In the genomic region with DNA sequence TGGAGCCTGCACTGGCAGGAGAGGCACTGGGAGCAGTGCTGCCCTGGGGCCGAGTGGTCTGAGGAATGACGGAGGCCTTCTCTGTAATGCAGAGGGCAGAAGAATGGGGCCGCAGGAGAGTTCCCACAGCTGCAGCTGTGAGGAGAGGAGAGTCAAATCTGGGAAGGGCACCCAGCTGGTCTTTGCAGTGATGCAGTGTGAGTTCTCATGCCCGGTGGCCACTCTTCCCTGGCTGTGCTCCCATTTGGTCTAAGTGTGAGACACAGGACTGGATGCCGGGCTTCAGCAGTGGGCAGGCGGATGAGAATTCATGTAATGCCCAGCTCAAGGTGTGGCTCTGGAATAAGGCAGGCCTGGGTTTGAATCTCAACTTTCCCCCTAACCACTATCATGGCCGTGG, we compare ENCODE assay signal across 13 cellular contexts.
"Had no signal": no experiment of that assay in that cellular context is flagged by ENCODE, and none has a peak within 500 bp of the region (broad histone marks: within the 10 kb centered on the region; RNA-seq: fewer than 3 reads in every experiment).

No MANE protein-coding gene starts in this region.

- H3K27ac Mint-ChIP-seq: activated CD4-positive, alpha-beta T cell treated with anti-CD3 and anti-CD28 coated beads, Interleukin-2, amount 10 ng/mL, durations not matched to agents 7 days and 5 days; activated naive CD4-positive, alpha-beta T cell treated with anti-CD3 and anti-CD28 coated beads, Interleukin-2, amount 10 ng/mL, durations not matched to agents 7 days and 5 days; activated T-cell treated with anti-CD3 and anti-CD28 coated beads, Interleukin-2, amount 50 U/mL, for 24 hours; nephron had no signal

- ATAC-seq: esophagus mucosa, upper lobe of right lung had no signal

- H3K36me3 Mint-ChIP-seq: activated naive CD4-positive, alpha-beta T cell treated with anti-CD3 and anti-CD28 coated beads, Interleukin-2, amount 10 ng/mL, durations not matched to agents 7 days and 5 days had no signal

- H3K36me3 ChIP-seq: cardiac muscle cell, upper lobe of right lung had no signal

- H3K4me3 ChIP-seq: cardiac muscle cell, skin epidermis, upper lobe of right lung had no signal

- H3K27ac ChIP-seq: cardiac muscle cell, upper lobe of right lung had no signal

- H3K4me1 ChIP-seq: upper lobe of right lung had no signal

- H3K9me3 ChIP-seq: upper lobe of right lung had no signal

- H3K4me3 Mint-ChIP-seq: activated CD4-positive, alpha-beta T cell treated with anti-CD3 and anti-CD28 coated beads, Interleukin-2, amount 10 ng/mL, durations not matched to agents 7 days and 5 days; activated naive CD4-positive, alpha-beta T cell treated with anti-CD3 and anti-CD28 coated beads, Interleukin-2, amount 10 ng/mL, durations not matched to agents 7 days and 5 days; activated T-cell treated with anti-CD3 and anti-CD28 coated beads, Interleukin-2, amount 50 U/mL, for 24 hours; nephron had no signal

- H3K27me3 Mint-ChIP-seq: activated CD4-positive, alpha-beta T cell treated with anti-CD3 and anti-CD28 coated beads, Interleukin-2, amount 10 ng/mL, durations not matched to agents 7 days and 5 days had no signal

- H3K4me1 Mint-ChIP-seq: activated CD4-positive, alpha-beta T cell treated with anti-CD3 and anti-CD28 coated beads, Interleukin-2, amount 10 ng/mL, durations not matched to agents 7 days and 5 days; activated naive CD4-positive, alpha-beta T cell treated with anti-CD3 and anti-CD28 coated beads, Interleukin-2, amount 10 ng/mL, durations not matched to agents 7 days and 5 days had no signal

- H3K27me3 ChIP-seq: cardiac muscle cell, upper lobe of right lung had no signal

- DNase-seq: activated CD4-positive, alpha-beta T cell treated with anti-CD3 and anti-CD28 coated beads, Interleukin-2, amount 10 ng/mL, durations not matched to agents 7 days and 5 days; activated naive CD4-positive, alpha-beta T cell treated with anti-CD3 and anti-CD28 coated beads, Interleukin-2, amount 10 ng/mL, durations not matched to agents 7 days and 5 days; activated T-cell treated with anti-CD3 and anti-CD28 coated beads, Interleukin-2, amount 50 U/mL, for 24 hours; hippocampal formation; kidney; stimulated activated CD4-positive, alpha-beta T cell treated with anti-CD3 and anti-CD28 coated beads, Interleukin-4, amount 100 ng/mL, for 24 hours; stimulated activated naive CD4-positive, alpha-beta T cell; SW 1271; upper lobe of right lung had no signal

- H3K9me3 Mint-ChIP-seq: activated CD4-positive, alpha-beta T cell treated with anti-CD3 and anti-CD28 coated beads, Interleukin-2, amount 10 ng/mL, durations not matched to agents 7 days and 5 days; activated T-cell treated with anti-CD3 and anti-CD28 coated beads, Interleukin-2, amount 50 U/mL, for 24 hours had no signal
